7 cellular contexts compared by ENCODE assay signal in genomic region chr19:55809381-55810058, GRCh38. TPM values are rescaled to one million over a fixed set of nuclear protein-coding genes. Genes with fewer than 3 reads are reported as not detected.
A peak's percentile ranks its signal among the peaks of the same experiment; 100 is the strongest.
DNase-seq lines count a peak whose midpoint lies in the region; ATAC-seq and FAIRE-seq lines count a peak whose summit lies in the region.

No MANE protein-coding gene starts in this region.

- peaks cover 6% of the 10 kb centered on the region for H3K4me1 Mint-ChIP-seq in activated naive CD4-positive, alpha-beta T cell treated with anti-CD3 and anti-CD28 coated beads for 36 hours (ENCODE audit: low read depth)

- CTCF ChIA-PET in activated naive CD4-positive, alpha-beta T cell treated with anti-CD3 and anti-CD28 coated beads for 36 hours (lab: Charles Lee), result interaction anchor here (0.7 to 3.7 kb wide), 5 partner anchors 9 to 297 kb away, joined by 3 to 32 read pairs (median 3); no protein-coding TSS in a partner anchor

- no peak for ATAC-seq in HG03097 (IDR thresholded peaks at IDR 0.05; ENCODE audit: low FRiP score, unreplicated experiment)

- peak; percentile 94 for FAIRE-seq in G401.6 (lab: Jason Lieb, UNC)

- H3K27ac Mint-ChIP-seq in activated naive CD4-positive, alpha-beta T cell treated with anti-CD3 and anti-CD28 coated beads for 36 hours, result no peak overlapping the region

- DNase-seq in HuH-7 (ENCODE audit: low spot score), result peak; percentile 61
- peak; percentile 67 for DNase-seq in NCI-H82 treated with DMSO at 0.1 percent for 48 hours (lab: John Stamatoyannopoulos, UW; ENCODE audit: unreplicated experiment)
- DNase-seq in activated naive CD4-positive, alpha-beta T cell treated with anti-CD3 and anti-CD28 coated beads for 36 hours, result peak; percentile 56
- peak; percentile 48 for DNase-seq in iris pigment epithelial cell (ENCODE audit: low read depth)
- DNase-seq in stimulated activated CD8-positive, alpha-beta memory T cell treated with anti-CD3 and anti-CD28 coated beads, Interleukin-4, amount 100 ng/mL, for 48 hours, result peak; percentile 57

- intact Hi-C loops in activated naive CD4-positive, alpha-beta T cell treated with anti-CD3 and anti-CD28 coated beads for 36 hours (cut with micrococcal nuclease), result loop anchor here (10.0 kb wide), 1 partner anchor 295 kb away; no protein-coding TSS in a partner anchor

- H3K4me3 Mint-ChIP-seq in activated naive CD4-positive, alpha-beta T cell treated with anti-CD3 and anti-CD28 coated beads for 36 hours, result no peak overlapping the region

- H3K9me3 Mint-ChIP-seq in activated naive CD4-positive, alpha-beta T cell treated with anti-CD3 and anti-CD28 coated beads for 36 hours, result peaks cover 4% of the 10 kb centered on the region

- H3K36me3 Mint-ChIP-seq in activated naive CD4-positive, alpha-beta T cell treated with anti-CD3 and anti-CD28 coated beads for 36 hours (ENCODE audit: low read depth), result no peaks in the 10 kb centered on the region

- H3K27me3 Mint-ChIP-seq in activated naive CD4-positive, alpha-beta T cell treated with anti-CD3 and anti-CD28 coated beads for 36 hours (ENCODE audit: low read depth), result peaks cover 18% of the 10 kb centered on the region

RNA-seq across cellular contexts. Expression of gene NLRP11, which starts 22.3 kb away (rescaled TPM):
- total RNA-seq in activated naive CD4-positive, alpha-beta T cell treated with anti-CD3 and anti-CD28 coated beads for 36 hours, result under 1 TPM in 1 of 2 experiments, not detected in 1; 0.10 TPM

RNA-seq across cellular contexts. Expression of gene NLRP4, which starts 26.8 kb away (rescaled TPM):
- total RNA-seq in activated naive CD4-positive, alpha-beta T cell treated with anti-CD3 and anti-CD28 coated beads for 36 hours, result not detected

RNA-seq across cellular contexts. Expression of gene RFPL4AL1, which starts 40.6 kb away (rescaled TPM):
- total RNA-seq in activated naive CD4-positive, alpha-beta T cell treated with anti-CD3 and anti-CD28 coated beads for 36 hours, result not detected

RNA-seq across cellular contexts. Expression of gene RFPL4A, which starts 50.6 kb away (rescaled TPM):
- total RNA-seq in activated naive CD4-positive, alpha-beta T cell treated with anti-CD3 and anti-CD28 coated beads for 36 hours, result not detected
